Comparison of ENCODE assay signal across 9 cellular contexts in the genomic region with DNA sequence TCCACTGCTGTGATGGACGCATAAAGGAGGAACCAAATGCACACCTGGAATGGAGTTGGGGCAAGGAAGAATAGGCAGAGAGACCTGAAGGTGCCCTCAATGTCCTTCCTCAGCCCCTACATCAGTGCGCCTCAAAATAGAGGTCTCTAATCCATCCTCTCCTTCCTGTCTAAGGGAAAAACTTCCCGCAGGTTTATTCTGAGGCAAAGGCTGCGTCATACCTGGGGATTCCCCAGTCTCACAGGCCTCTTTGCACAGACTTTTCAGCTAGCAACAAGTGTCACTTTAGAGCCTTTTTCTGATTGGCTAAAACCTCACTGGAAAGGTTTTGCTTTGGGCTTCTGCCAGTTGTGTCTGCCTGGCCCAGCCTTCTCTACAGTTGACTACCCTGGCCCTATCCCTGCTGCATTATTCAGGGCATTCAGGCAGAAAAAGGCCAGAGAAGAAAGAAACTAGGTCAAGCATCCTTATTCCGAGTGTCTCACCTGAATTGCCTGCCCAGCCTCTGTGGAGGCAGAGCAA. TPM values are rescaled to one million over a fixed set of nuclear protein-coding genes. Genes with fewer than 3 reads are reported as not detected.
DNase-seq lines count a peak whose midpoint lies in the region; ATAC-seq and TF ChIP-seq lines count a peak whose summit lies in the region.
"Had no signal": no experiment of that assay in that cellular context is flagged by ENCODE, and none has a peak within 500 bp of the region (broad histone marks: within the 10 kb centered on the region; RNA-seq: fewer than 3 reads in every experiment).

No MANE protein-coding gene starts in this region.

- H3K27me3 ChIP-seq in parathyroid adenoma (ENCODE audit: control insufficient read depth, insufficient read depth, low read length), result no peaks in the 10 kb centered on the region

- no peak overlapping the region for H2AFZ ChIP-seq in parathyroid adenoma

- H3K4me2 ChIP-seq in parathyroid adenoma (ENCODE audit: low read length), result no peak overlapping the region

- no peaks in the 10 kb centered on the region for H3K9me3 ChIP-seq in parathyroid adenoma (ENCODE audit: control insufficient read depth, low read length)
- H3K9me3 ChIP-seq: BLaER1 treated with 17β-estradiol and CSF1 and Interleukin-3, amounts not matched to agents 10 nM and 100 nM had no signal

- POLR2A ChIA-PET in T-cell (lab: Charles Lee), result no interaction called here

- peaks cover 3 to 5% (median 4%) of the 10 kb centered on the region in 3 donors for H3K9me3 Mint-ChIP-seq in T-cell

- TF ChIP-seq CTCF in parathyroid adenoma (IDR thresholded peaks at IDR 0.05), result no peak

- ATAC-seq in HG02970 (IDR thresholded peaks at IDR 0.05; ENCODE audit: low FRiP score, unreplicated experiment), result peak; percentile 70
- peak; percentile 73 to 81 (median 76) for ATAC-seq in T-cell (replicated peaks in 1 of 4)

- no peaks in the 10 kb centered on the region for H3K79me2 ChIP-seq in parathyroid adenoma

- H3K4me3 ChIP-seq in parathyroid adenoma (ENCODE audit: low read depth, low read length), result no peak overlapping the region
- H3K4me3 ChIP-seq: BLaER1 treated with 17β-estradiol and CSF1 and Interleukin-3, amounts not matched to agents 10 nM and 100 nM had no signal

- peak; percentile 26 for DNase-seq in activated T-cell treated with anti-CD3 and anti-CD28 coated beads for 24 hours (ENCODE audit: low read depth)
- DNase-seq in activated T-cell treated with anti-CD3 and anti-CD28 coated beads for 4 hours, result no peak
- peak in 24 of 34 experiments; percentile 3 to 60 (median 36) for DNase-seq in T-cell
- DNase-seq in dermis microvascular lymphatic vessel endothelial cell (ENCODE audit: low read depth in 2 of 2), result peak; percentile 66 to 79
- no peak for DNase-seq in UCSD-AML1 (lab: John Stamatoyannopoulos, UW; ENCODE audit: unreplicated experiment)
- no peak for DNase-seq in NCI-H1417 treated with DMSO at 0.1 percent for 48 hours (lab: John Stamatoyannopoulos, UW)

- H3K4me3 Mint-ChIP-seq in T-cell, result peak overlapping the region in 1 of 3 donors; percentile 9

- H3K27ac Mint-ChIP-seq in T-cell, result peak overlapping the region; percentile 43 to 46

- no peak overlapping the region for H3K9ac ChIP-seq in parathyroid adenoma
- H3K9ac ChIP-seq: BLaER1 treated with 17β-estradiol and CSF1 and Interleukin-3, amounts not matched to agents 10 nM and 100 nM had no signal

- no peaks in the 10 kb centered on the region for H3K36me3 Mint-ChIP-seq in T-cell

- H3K27ac ChIP-seq in parathyroid adenoma, result peak overlapping the region; percentile 68
- H3K27ac ChIP-seq: BLaER1 treated with 17β-estradiol and CSF1 and Interleukin-3, amounts not matched to agents 10 nM and 100 nM had no signal

- H3K36me3 ChIP-seq in parathyroid adenoma (ENCODE audit: control insufficient read depth, insufficient read depth, low read length), result no peaks in the 10 kb centered on the region
- H3K36me3 ChIP-seq: BLaER1 treated with 17β-estradiol and CSF1 and Interleukin-3, amounts not matched to agents 10 nM and 100 nM had no signal

- H3K4me1 ChIP-seq in parathyroid adenoma, result no peaks in the 10 kb centered on the region
- H3K4me1 ChIP-seq: BLaER1 treated with 17β-estradiol and CSF1 and Interleukin-3, amounts not matched to agents 10 nM and 100 nM had no signal

- CTCF ChIA-PET in T-cell (lab: Charles Lee), result interaction anchor here in 1 of 2 donors (1.0 kb wide), 1 partner anchor 46 kb away, joined by 3 read pairs; no protein-coding TSS in a partner anchor

- peaks cover 34 to 51% (median 46%) of the 10 kb centered on the region in 3 donors for H3K4me1 Mint-ChIP-seq in T-cell

- peaks cover 5 to 21% of the 10 kb centered on the region in 2 donors for H3K27me3 Mint-ChIP-seq in T-cell

RNA-seq across cellular contexts. Expression of a gene that starts 1.8 kb away (rescaled TPM):
- total RNA-seq in T-cell (10 to 100 TPM in 4 of 5 donors, 1 to 10 TPM in 1; 4.2 to 28.1 (median 17.0) TPM), dermis microvascular lymphatic vessel endothelial cell (under 0.01 and 0.13 TPM in 2 replicates)

RNA-seq across cellular contexts. Expression of a gene that starts 31.1 kb away (rescaled TPM):
- 10 to 100 TPM in 3 of 5 donors, 1 to 10 TPM in 2; 6.9 to 25.8 (median 10.8) TPM for total RNA-seq in T-cell
- total RNA-seq in dermis microvascular lymphatic vessel endothelial cell, result not detected in 2 replicates

Comparison
In these comparisons a context has a peak if more than half of its experiments do, and no peak if none do; other contexts are left out.
1. DNase-seq: peak in activated T-cell treated with anti-CD3 and anti-CD28 coated beads for 24 hours (single experiment), T-cell (24 of 34) and dermis microvascular lymphatic vessel endothelial cell (2 of 2); none in activated T-cell treated with anti-CD3 and anti-CD28 coated beads for 4 hours (single experiment), UCSD-AML1 (single experiment) and NCI-H1417 treated with DMSO at 0.1 percent for 48 hours (single experiment).